Comparison of ENCODE assay signal across 8 cellular contexts in genomic region chr20:62010551-62011402, GRCh38.
DNase-seq lines count a peak whose midpoint lies in the region; ATAC-seq lines count a peak whose summit lies in the region.

No MANE protein-coding gene starts in this region.

- H3K27me3 Mint-ChIP-seq in effector memory CD8-positive, alpha-beta T cell = no peaks in the 10 kb centered on the region
- no peaks in the 10 kb centered on the region for H3K27me3 Mint-ChIP-seq in memory B cell

- H3K27ac Mint-ChIP-seq in effector memory CD8-positive, alpha-beta T cell = peak overlapping the region in 1 of 2 donors; percentile 26
- no peak overlapping the region for H3K27ac Mint-ChIP-seq in memory B cell

- H3K36me3 Mint-ChIP-seq in effector memory CD8-positive, alpha-beta T cell (ENCODE audit: insufficient read depth) = peaks cover 26% of the 10 kb centered on the region
- peaks cover 19% of the 10 kb centered on the region for H3K36me3 Mint-ChIP-seq in memory B cell

- ATAC-seq in effector memory CD8-positive, alpha-beta T cell (replicated peaks) = peak; percentile 78
- ATAC-seq in memory B cell (ENCODE audit: low read depth) (peak; percentile 77), GM18861 (IDR thresholded peaks at IDR 0.05; ENCODE audit: unreplicated experiment) (no peak)

- H3K9me3 Mint-ChIP-seq in effector memory CD8-positive, alpha-beta T cell = no peaks in the 10 kb centered on the region
- H3K9me3 Mint-ChIP-seq in memory B cell = no peaks in the 10 kb centered on the region

- H3K4me1 Mint-ChIP-seq in effector memory CD8-positive, alpha-beta T cell (ENCODE audit: low read depth in 2 of 2) = peaks cover 27 to 29% of the 10 kb centered on the region in 2 donors
- peaks cover 5% of the 10 kb centered on the region for H3K4me1 Mint-ChIP-seq in memory B cell

- no peak overlapping the region for H3K4me3 Mint-ChIP-seq in effector memory CD8-positive, alpha-beta T cell
- H3K4me3 Mint-ChIP-seq in memory B cell = no peak overlapping the region

- DNase-seq in NK-92 treated with Interleukin-12 subunit alpha and Interleukin-12 subunit beta, amount 100 ng/mL, for 24 hours (lab: John Stamatoyannopoulos, UW) = peak; percentile 9
- DNase-seq in NK-92 (lab: John Stamatoyannopoulos, UW; ENCODE audit: unreplicated experiment) = no peak
- DNase-seq in NCI-H345 treated with DMSO at 0.1 percent for 48 hours (lab: John Stamatoyannopoulos, UW; ENCODE audit: unreplicated experiment) = peak; percentile 26
- peak; percentile 34 for DNase-seq in activated CD8-positive, alpha-beta memory T cell treated with anti-CD3 and anti-CD28 coated beads for 1 hour (ENCODE audit: extremely low read depth in 1 of 2, low read depth in 1 of 2)
- peak; percentile 63 to 67 (median 66) for DNase-seq in effector memory CD8-positive, alpha-beta T cell
- DNase-seq in memory B cell (ENCODE audit: low spot score in 2 of 2) = peak; percentile 59 to 61
- DNase-seq in stimulated activated CD8-positive, alpha-beta memory T cell treated with anti-CD3 and anti-CD28 coated beads, Interleukin-4, amount 100 ng/mL, for 48 hours = peak; percentile 68
